Comparison of ENCODE assay signal across 8 cellular contexts in the genomic region with DNA sequence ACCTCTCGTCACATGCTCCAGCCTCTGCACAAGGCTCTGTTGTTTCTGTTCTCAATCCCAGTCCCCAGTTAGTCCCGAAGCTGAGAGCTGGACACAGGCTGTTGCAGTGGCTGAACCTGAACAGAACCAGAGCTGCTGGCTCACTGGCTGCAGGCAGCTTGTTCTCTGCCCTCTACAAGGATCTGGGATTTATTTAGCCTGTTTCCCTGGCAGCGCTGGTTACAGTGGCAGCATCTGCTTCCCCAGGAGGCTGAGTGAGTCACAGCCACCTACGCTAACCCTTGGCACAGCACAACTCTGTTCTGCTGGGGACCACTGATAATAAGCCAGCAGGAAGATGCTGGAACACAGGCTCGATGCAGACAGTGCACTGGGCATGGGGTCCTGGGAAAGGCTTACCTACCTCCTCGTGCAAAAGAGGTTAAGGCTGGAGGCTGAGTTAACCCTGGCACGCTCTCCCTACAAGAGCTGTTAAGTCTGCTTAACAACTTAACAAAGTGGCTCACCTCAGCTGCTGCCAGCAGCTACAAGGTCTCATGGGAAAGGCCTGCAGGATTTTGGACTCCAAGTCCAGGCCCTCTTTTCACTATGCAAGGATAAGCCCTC.
DNase-seq lines count a peak whose midpoint lies in the region; ATAC-seq lines count a peak whose summit lies in the region.
"Had no signal": no experiment of that assay in that cellular context is flagged by ENCODE, and none has a peak within 500 bp of the region (broad histone marks: within the 10 kb centered on the region; RNA-seq: fewer than 3 reads in every experiment).

No MANE protein-coding gene starts in this region.

- peaks cover 7% of the 10 kb centered on the region for H3K27me3 Mint-ChIP-seq in T-helper 17 cell

- peaks cover 3% of the 10 kb centered on the region for H3K36me3 Mint-ChIP-seq in T-helper 17 cell (ENCODE audit: low read depth)

- H3K27ac Mint-ChIP-seq in T-helper 17 cell: no peak overlapping the region

- intact Hi-C loops in Right ventricle myocardium superior (cut with DNase I): no loop called here

- H3K4me1 Mint-ChIP-seq in T-helper 17 cell: no peaks in the 10 kb centered on the region

- ATAC-seq in Right ventricle myocardium superior (ENCODE audit: poor library complexity): peak; percentile 99
- ATAC-seq in HG03139 (IDR thresholded peaks at IDR 0.05; ENCODE audit: unreplicated experiment): no peak
- ATAC-seq in T-helper 17 cell: no peak
- no peak for ATAC-seq in GM21528 (IDR thresholded peaks at IDR 0.05; ENCODE audit: low FRiP score, unreplicated experiment)

- DNase-seq in HK-2 (ENCODE audit: unreplicated experiment) (peak; percentile 5), amniotic epithelial cell (ENCODE audit: low read depth) (peak; percentile 90), Right ventricle myocardium superior (peak; percentile 63), superior temporal gyrus (ENCODE audit: extremely low spot score) (peak; percentile 71), T-helper 17 cell (no peak)
- DNase-seq: right lobe of liver had no signal

- H3K9me3 ChIP-seq in T-helper 17 cell (ENCODE audit: control insufficient read depth, low read length, poor library complexity, severe bottlenecking): no peaks in the 10 kb centered on the region
- H3K9me3 ChIP-seq: right lobe of liver had no signal

- no peak overlapping the region for H3K4me3 Mint-ChIP-seq in T-helper 17 cell

Comparison
In these comparisons a context has a peak if more than half of its experiments do, and no peak if none do; other contexts are left out.
1. DNase-seq: peak in HK-2 (single experiment), amniotic epithelial cell (single experiment), Right ventricle myocardium superior (single experiment) and superior temporal gyrus (single experiment); none in T-helper 17 cell (0 of 3).